17 cellular contexts compared by ENCODE assay signal in genomic region chr3:33358172-33358781, GRCh38.
A peak's percentile ranks its signal among the peaks of the same experiment; 100 is the strongest.
DNase-seq lines count a peak whose midpoint lies in the region; ATAC-seq, FAIRE-seq and TF ChIP-seq lines count a peak whose summit lies in the region.
"Had no signal": no experiment of that assay in that cellular context is flagged by ENCODE, and none has a peak within 500 bp of the region (broad histone marks: within the 10 kb centered on the region; RNA-seq: fewer than 3 reads in every experiment).

No MANE protein-coding gene starts in this region.

- DNase-seq in H54 (ENCODE audit: insufficient read length, low spot score) (no peak), LHCN-M2 (ENCODE audit: low read depth) (peak; percentile 9), chondrocyte (ENCODE audit: low spot score) (no peak), osteoblast (ENCODE audit: insufficient read length, low spot score, missing footprints) (peak; percentile 57), posterior vena cava (ENCODE audit: low spot score) (no peak), A172 (ENCODE audit: low spot score) (no peak)
- DNase-seq: CD8-positive, alpha-beta memory T cell; NCI-H1048; NCI-H1694 treated with DMSO at 0.1 percent for 48 hours; NCI-H524; RPMI8226; SJCRH30; SW 1271 had no signal

- H2AFZ ChIP-seq in osteoblast (ENCODE audit: low read length), result peak overlapping the region; percentile 67

- no peak overlapping the region for H3K27ac ChIP-seq in osteoblast (ENCODE audit: low read depth, low read length)
- H3K27ac ChIP-seq: BLaER1, SJCRH30 had no signal

- H3K9me3 ChIP-seq in osteoblast (ENCODE audit: low read depth, low read length), result no peaks in the 10 kb centered on the region
- H3K9me3 ChIP-seq: BLaER1, HAP-1, SJCRH30 had no signal

- peak overlapping the region; percentile 6 for H3K27ac Mint-ChIP-seq in chondrocyte (ENCODE audit: unreplicated experiment)

- H3K36me3 Mint-ChIP-seq in chondrocyte (ENCODE audit: low read depth), result peaks cover 2% of the 10 kb centered on the region
- H3K36me3 Mint-ChIP-seq: CD8-positive, alpha-beta memory T cell had no signal

- peaks cover 2% of the 10 kb centered on the region for H4K20me1 ChIP-seq in osteoblast (ENCODE audit: insufficient read depth, low read length)
- H4K20me1 ChIP-seq: BLaER1 had no signal

- H3K27me3 ChIP-seq in osteoblast (ENCODE audit: insufficient read depth, low read length), result no peaks in the 10 kb centered on the region
- H3K27me3 ChIP-seq: BLaER1, SJCRH30 had no signal

- H3K27me3 Mint-ChIP-seq in chondrocyte (ENCODE audit: low read depth), result no peaks in the 10 kb centered on the region

- H3K4me3 ChIP-seq in osteoblast (ENCODE audit: insufficient read depth, low read length), result no peak overlapping the region
- H3K4me3 ChIP-seq: BLaER1, HAP-1, SJCRH30 had no signal

- H3K36me3 ChIP-seq in osteoblast (ENCODE audit: insufficient read depth, low read length), result no peaks in the 10 kb centered on the region
- H3K36me3 ChIP-seq: BLaER1, HAP-1, SJCRH30 had no signal

- FAIRE-seq in H54 (lab: Jason Lieb, UNC), result peak; percentile 50

- no peaks in the 10 kb centered on the region for H3K9me3 Mint-ChIP-seq in chondrocyte (ENCODE audit: low read depth)
- H3K9me3 Mint-ChIP-seq: CD8-positive, alpha-beta memory T cell had no signal

- peaks cover 35% of the 10 kb centered on the region for H3K4me1 ChIP-seq in osteoblast (ENCODE audit: insufficient read depth, low read length)
- H3K4me1 ChIP-seq: BLaER1, SJCRH30 had no signal

- ATAC-seq in HG03442 (IDR thresholded peaks at IDR 0.05; ENCODE audit: unreplicated experiment) (no peak), GM18867 (IDR thresholded peaks at IDR 0.05; ENCODE audit: unreplicated experiment) (no peak)

- peaks cover 7% of the 10 kb centered on the region for H3K79me2 ChIP-seq in osteoblast (ENCODE audit: insufficient read depth, low read length)

- intact Hi-C loops in posterior vena cava (cut with DNase I), result no loop called here

- no peak for TF ChIP-seq POLR2A in H54 (IDR thresholded peaks at IDR 0.05; ENCODE audit: low read depth, low read length)

- H3K4me3 Mint-ChIP-seq in chondrocyte (ENCODE audit: unreplicated experiment), result no peak overlapping the region
- H3K4me3 Mint-ChIP-seq: CD8-positive, alpha-beta memory T cell had no signal

- H3K4me1 Mint-ChIP-seq in chondrocyte (ENCODE audit: low read depth), result peaks cover 21% of the 10 kb centered on the region

- TF ChIP-seq CTCF in chondrocyte (IDR thresholded peaks at IDR 0.05), result no peak
- no peak for TF ChIP-seq CTCF in osteoblast (IDR thresholded peaks at IDR 0.05; ENCODE audit: extremely low read depth, low read depth, low read length)

- H3K4me2 ChIP-seq in osteoblast (ENCODE audit: insufficient read depth, low read length), result peak overlapping the region; percentile 12
- H3K4me2 ChIP-seq: BLaER1 had no signal

Comparison
In these comparisons a context has a peak if more than half of its experiments do, and no peak if none do; other contexts are left out.
1. DNase-seq: peak in LHCN-M2 (single experiment) and osteoblast (single experiment); none in H54 (single experiment), chondrocyte (single experiment), posterior vena cava (single experiment) and A172 (single experiment).